Comparison of ENCODE assay signal across 8 cellular contexts in genomic region chr20:51594999-51595532, GRCh38. TPM values are rescaled to one million over a fixed set of nuclear protein-coding genes. Genes with fewer than 3 reads are reported as not detected.
DNase-seq lines count a peak whose midpoint lies in the region; ATAC-seq and TF ChIP-seq lines count a peak whose summit lies in the region.

No MANE protein-coding gene starts in this region.

- H3K27ac ChIP-seq in naive thymus-derived CD4-positive, alpha-beta T cell (ENCODE audit: low read depth, low read length): no peak overlapping the region

- H3K4me3 Mint-ChIP-seq in IgD-negative memory B cell: peak overlapping the region in 3 of 4 donors; percentile 39 to 82 (median 45)
- peak overlapping the region; percentile 53 to 76 (median 66) for H3K4me3 Mint-ChIP-seq in naive thymus-derived CD4-positive, alpha-beta T cell
- H3K4me3 Mint-ChIP-seq in stimulated activated effector memory CD8-positive, alpha-beta T cell treated with anti-CD3 and anti-CD28 coated beads, Interleukin-12 subunit alpha, Interleukin-12 subunit beta, amount 100 ng/mL, for 72 hours: peak overlapping the region; percentile 26

- CTCF ChIA-PET in naive thymus-derived CD4-positive, alpha-beta T cell (lab: Charles Lee): interaction anchor here (0.6 to 4.5 kb wide), 28 partner anchors 9 to 1625 kb away, joined by 3 to 38 read pairs (median 4); no protein-coding TSS in a partner anchor

- H3K36me3 ChIP-seq in naive thymus-derived CD4-positive, alpha-beta T cell (ENCODE audit: control insufficient read depth in 2 of 3, insufficient read depth in 3 of 3, low read length in 3 of 3): no peaks in the 10 kb centered on the region

- no peaks in the 10 kb centered on the region for H3K27me3 ChIP-seq in naive thymus-derived CD4-positive, alpha-beta T cell (ENCODE audit: control insufficient read depth in 2 of 2, insufficient read depth in 2 of 2, low read length in 2 of 2)

- H3K4me1 ChIP-seq in naive thymus-derived CD4-positive, alpha-beta T cell (ENCODE audit: control insufficient read depth in 2 of 2, insufficient read depth in 2 of 2, low read length in 2 of 2): no peaks in the 10 kb centered on the region

- POLR2A ChIA-PET in naive thymus-derived CD4-positive, alpha-beta T cell (lab: Charles Lee): interaction anchor here (0.7 to 1.6 kb wide), 4 partner anchors 52 to 209 kb away, joined by 3 to 6 read pairs (median 4); partner anchors contain the start of gene NFATC2

- peak; percentile 96 for TF ChIP-seq CTCF in epithelial cell of proximal tubule (conservative IDR thresholded peaks at IDR 0.05; ENCODE audit: low read depth, low read length)

- H3K9me3 Mint-ChIP-seq in IgD-negative memory B cell: peaks cover 0 to 2% (median 0%) of the 10 kb centered on the region in 3 donors
- H3K9me3 Mint-ChIP-seq in naive thymus-derived CD4-positive, alpha-beta T cell: no peaks in the 10 kb centered on the region
- no peaks in the 10 kb centered on the region for H3K9me3 Mint-ChIP-seq in stimulated activated effector memory CD8-positive, alpha-beta T cell treated with anti-CD3 and anti-CD28 coated beads, Interleukin-12 subunit alpha, Interleukin-12 subunit beta, amount 100 ng/mL, for 72 hours

- ATAC-seq in GM21529 (IDR thresholded peaks at IDR 0.05; ENCODE audit: unreplicated experiment): peak; percentile 96
- ATAC-seq in naive thymus-derived CD4-positive, alpha-beta T cell: peak; percentile 95
- ATAC-seq in stimulated activated effector memory CD8-positive, alpha-beta T cell treated with anti-CD3 and anti-CD28 coated beads, Interleukin-12 subunit alpha, Interleukin-12 subunit beta, amount 100 ng/mL, for 72 hours: peak; percentile 94

- H3K27me3 Mint-ChIP-seq in IgD-negative memory B cell: peaks cover 20% of the 10 kb centered on the region
- H3K27me3 Mint-ChIP-seq in naive thymus-derived CD4-positive, alpha-beta T cell: peaks cover 0 to 9% (median 0%) of the 10 kb centered on the region in 5 donors

- no peak overlapping the region for H3K4me3 ChIP-seq in epithelial cell of proximal tubule (ENCODE audit: low read depth, low read length)
- no peak overlapping the region for H3K4me3 ChIP-seq in naive thymus-derived CD4-positive, alpha-beta T cell (ENCODE audit: low read length)

- no peaks in the 10 kb centered on the region for H3K9me3 ChIP-seq in naive thymus-derived CD4-positive, alpha-beta T cell (ENCODE audit: control insufficient read depth in 2 of 3, low read length in 3 of 3)

- DNase-seq in DMS 273 (lab: John Stamatoyannopoulos, UW; ENCODE audit: unreplicated experiment) (peak; percentile 93), OCI-M2 (lab: John Stamatoyannopoulos, UW; ENCODE audit: unreplicated experiment) (peak; percentile 76), epithelial cell of proximal tubule (ENCODE audit: low read depth) (peak; percentile 29)
- DNase-seq in activated CD8-positive, alpha-beta memory T cell treated with anti-CD3 and anti-CD28 coated beads, Interleukin-2, amount 50 U/mL, for 48 hours: peak; percentile 84
- DNase-seq in naive thymus-derived CD4-positive, alpha-beta T cell: peak; percentile 45 to 75 (median 68)
- DNase-seq in stimulated activated effector memory CD8-positive, alpha-beta T cell treated with anti-CD3 and anti-CD28 coated beads, Interleukin-12 subunit alpha, Interleukin-12 subunit beta, amount 100 ng/mL, for 72 hours (ENCODE audit: low spot score in 2 of 2): peak; percentile 60 to 81

- H3K4me1 Mint-ChIP-seq in IgD-negative memory B cell: peaks cover 13 to 16% (median 13%) of the 10 kb centered on the region in 3 donors
- peaks cover 8 to 32% (median 13%) of the 10 kb centered on the region in 7 donors for H3K4me1 Mint-ChIP-seq in naive thymus-derived CD4-positive, alpha-beta T cell
- peaks cover 35% of the 10 kb centered on the region for H3K4me1 Mint-ChIP-seq in stimulated activated effector memory CD8-positive, alpha-beta T cell treated with anti-CD3 and anti-CD28 coated beads, Interleukin-12 subunit alpha, Interleukin-12 subunit beta, amount 100 ng/mL, for 72 hours

- intact Hi-C loops in naive thymus-derived CD4-positive, alpha-beta T cell (cut with micrococcal nuclease): loop anchor here (1.0 to 10.0 kb wide), 11 partner anchors 29 to 608 kb away; no protein-coding TSS in a partner anchor

- H3K36me3 Mint-ChIP-seq in IgD-negative memory B cell: no peaks in the 10 kb centered on the region
- H3K36me3 Mint-ChIP-seq in naive thymus-derived CD4-positive, alpha-beta T cell: no peaks in the 10 kb centered on the region
- H3K36me3 Mint-ChIP-seq in stimulated activated effector memory CD8-positive, alpha-beta T cell treated with anti-CD3 and anti-CD28 coated beads, Interleukin-12 subunit alpha, Interleukin-12 subunit beta, amount 100 ng/mL, for 72 hours: peaks cover 8% of the 10 kb centered on the region

- H3K27ac Mint-ChIP-seq in IgD-negative memory B cell: peak overlapping the region in 1 of 3 donors; percentile 4
- peak overlapping the region; percentile 14 to 93 (median 69) for H3K27ac Mint-ChIP-seq in naive thymus-derived CD4-positive, alpha-beta T cell
- H3K27ac Mint-ChIP-seq in stimulated activated effector memory CD8-positive, alpha-beta T cell treated with anti-CD3 and anti-CD28 coated beads, Interleukin-12 subunit alpha, Interleukin-12 subunit beta, amount 100 ng/mL, for 72 hours: no peak overlapping the region

RNA-seq across cellular contexts. Expression of gene NFATC2, which starts 52.5 kb away (rescaled TPM):
- 17.4 TPM for polyA plus RNA-seq in IgD-negative memory B cell
- 1.4 and 1.9 TPM in 2 replicates for total RNA-seq in epithelial cell of proximal tubule
- 10 to 100 TPM; 39.8 to 66.8 (median 44.8) TPM for total RNA-seq in naive thymus-derived CD4-positive, alpha-beta T cell
- polyA plus RNA-seq in naive thymus-derived CD4-positive, alpha-beta T cell: 10 to 100 TPM; 16.6 to 30.1 TPM

Comparison
In these comparisons a context has a peak if more than half of its experiments do, and no peak if none do; other contexts are left out.
1. DNase-seq: peak in every context shown above with its lines; median percentile 93 in DMS 273; 84 in activated CD8-positive, alpha-beta memory T cell treated with anti-CD3 and anti-CD28 coated beads, Interleukin-2, amount 50 U/mL, for 48 hours; 76 in OCI-M2; 70 in stimulated activated effector memory CD8-positive, alpha-beta T cell treated with anti-CD3 and anti-CD28 coated beads, Interleukin-12 subunit alpha, Interleukin-12 subunit beta, amount 100 ng/mL, for 72 hours; 68 in naive thymus-derived CD4-positive, alpha-beta T cell; 29 in epithelial cell of proximal tubule.
2. RNA of gene NFATC2, which starts 52.5 kb away (total RNA-seq): 39.8 to 66.8 TPM in naive thymus-derived CD4-positive, alpha-beta T cell; 1.4 to 1.9 TPM in epithelial cell of proximal tubule; every median in the first group is over 10 times any median in the second.
3. Peak in every context shown above with its lines, with median percentiles within 50 percentile points of each other: ATAC-seq and H3K4me3 Mint-ChIP-seq.